10 cellular contexts compared by ENCODE assay signal in genomic region chr7:36289833-36290661, GRCh38.
DNase-seq lines count a peak whose midpoint lies in the region; ATAC-seq, FAIRE-seq and TF ChIP-seq lines count a peak whose summit lies in the region.
"Had no signal": no experiment of that assay in that cellular context is flagged by ENCODE, and none has a peak within 500 bp of the region (broad histone marks: within the 10 kb centered on the region; RNA-seq: fewer than 3 reads in every experiment).

No MANE protein-coding gene starts in this region.

- H4K20me1 ChIP-seq in astrocyte (ENCODE audit: insufficient read depth, low read length) = no peaks in the 10 kb centered on the region

- ATAC-seq in HG03342 (IDR thresholded peaks at IDR 0.05; ENCODE audit: unreplicated experiment) = peak; percentile 41
- ATAC-seq in lower lobe of right lung = peak; percentile 67 to 70
- ATAC-seq in upper lobe of right lung = peak; percentile 63
- no peak for ATAC-seq in GM19328 (IDR thresholded peaks at IDR 0.05; ENCODE audit: unreplicated experiment)
- ATAC-seq in sciatic nerve = no peak

- peaks cover 4% of the 10 kb centered on the region for H3K36me3 Mint-ChIP-seq in astrocyte (ENCODE audit: low read depth, unreplicated experiment)

- TF ChIP-seq CTCF in astrocyte (IDR thresholded peaks at IDR 0.05; ENCODE audit: insufficient read depth, low read depth, low read length) (no peak), lower lobe of right lung (IDR thresholded peaks at IDR 0.05) (no peak), upper lobe of right lung (IDR thresholded peaks at IDR 0.05) (no peak), thyroid gland (IDR thresholded peaks at IDR 0.05) (no peak)

- intact Hi-C loops in lower lobe of right lung (cut with DNase I) = loop anchor here (5.0 kb wide), 1 partner anchor 303 kb away; no protein-coding TSS in a partner anchor
- intact Hi-C loops in upper lobe of right lung (cut with DNase I) = no loop called here
- intact Hi-C loops in thyroid gland (cut with DNase I) = loop anchor here (2.0 kb wide), 1 partner anchor 305 kb away; no protein-coding TSS in a partner anchor
- intact Hi-C loops in sciatic nerve (cut with DNase I) = loop anchor here (5.0 kb wide), 1 partner anchor 308 kb away; no protein-coding TSS in a partner anchor

- no peak overlapping the region for H3K27ac Mint-ChIP-seq in astrocyte (ENCODE audit: unreplicated experiment)

- H3K27ac ChIP-seq in astrocyte (ENCODE audit: low read depth, low read length) = no peak overlapping the region
- no peak overlapping the region for H3K27ac ChIP-seq in lower lobe of right lung
- no peak overlapping the region for H3K27ac ChIP-seq in upper lobe of right lung
- no peak overlapping the region for H3K27ac ChIP-seq in thyroid gland
- H3K27ac ChIP-seq: KMS-11, parathyroid adenoma had no signal

- peaks cover 25% of the 10 kb centered on the region for H3K4me1 Mint-ChIP-seq in astrocyte (ENCODE audit: low read depth, unreplicated experiment)

- H3K9me3 ChIP-seq in astrocyte (ENCODE audit: insufficient read depth, low read depth, low read length) (no peaks in the 10 kb centered on the region), lower lobe of right lung (no peaks in the 10 kb centered on the region), upper lobe of right lung (no peaks in the 10 kb centered on the region), thyroid gland (no peaks in the 10 kb centered on the region)

- no peak for TF ChIP-seq POLR2A in thyroid gland (IDR thresholded peaks at IDR 0.05)

- H3K4me1 ChIP-seq in astrocyte (ENCODE audit: insufficient read depth, low read length) = peaks cover 19% of the 10 kb centered on the region
- H3K4me1 ChIP-seq in lower lobe of right lung = peaks cover 49% of the 10 kb centered on the region
- H3K4me1 ChIP-seq in upper lobe of right lung = peaks cover 35% of the 10 kb centered on the region
- H3K4me1 ChIP-seq in thyroid gland = peaks cover 0 to 15% of the 10 kb centered on the region in 2 donors

- H3K4me2 ChIP-seq in astrocyte (ENCODE audit: low read length) = no peak overlapping the region
- H3K4me2 ChIP-seq: KMS-11 had no signal

- no peak for FAIRE-seq in astrocyte (lab: Jason Lieb, UNC)
- FAIRE-seq: G401.6 had no signal

- DNase-seq in astrocyte (ENCODE audit: low read depth) (peak; percentile 30), lower lobe of right lung (no peak), upper lobe of right lung (no peak), thyroid gland (no peak), sciatic nerve (ENCODE audit: low spot score) (no peak)

- H3K4me3 Mint-ChIP-seq in astrocyte (ENCODE audit: unreplicated experiment) = no peak overlapping the region

- H3K36me3 ChIP-seq in astrocyte (ENCODE audit: insufficient read depth, low read length) (no peaks in the 10 kb centered on the region), lower lobe of right lung (no peaks in the 10 kb centered on the region), upper lobe of right lung (no peaks in the 10 kb centered on the region), thyroid gland (no peaks in the 10 kb centered on the region)

- H3K4me3 ChIP-seq in astrocyte (ENCODE audit: insufficient read depth, low read depth, low read length) = no peak overlapping the region
- no peak overlapping the region for H3K4me3 ChIP-seq in lower lobe of right lung
- H3K4me3 ChIP-seq in upper lobe of right lung = no peak overlapping the region
- no peak overlapping the region for H3K4me3 ChIP-seq in thyroid gland (replicated peaks in 1 of 3)

- H3K27me3 Mint-ChIP-seq in astrocyte (ENCODE audit: low read depth, unreplicated experiment) = no peaks in the 10 kb centered on the region

- no peak overlapping the region for H3K9ac ChIP-seq in astrocyte (ENCODE audit: low read length)
- H3K9ac ChIP-seq: KMS-11, parathyroid adenoma had no signal

- H3K79me2 ChIP-seq in astrocyte (ENCODE audit: insufficient read depth, low read length) = no peaks in the 10 kb centered on the region
- H3K79me2 ChIP-seq: parathyroid adenoma had no signal

- H3K27me3 ChIP-seq in astrocyte (ENCODE audit: insufficient read depth, low read length) = no peaks in the 10 kb centered on the region
- H3K27me3 ChIP-seq in lower lobe of right lung (ENCODE audit: low read depth) = no peaks in the 10 kb centered on the region
- no peaks in the 10 kb centered on the region for H3K27me3 ChIP-seq in upper lobe of right lung
- no peaks in the 10 kb centered on the region for H3K27me3 ChIP-seq in thyroid gland

- H3K9me3 Mint-ChIP-seq in astrocyte (ENCODE audit: unreplicated experiment) = no peaks in the 10 kb centered on the region

- 90 to 91% methylated on average over 7 of the region's 7 CpGs for WGBS in thyroid gland, 2 donors

- H2AFZ ChIP-seq in astrocyte (ENCODE audit: low read depth, low read length) = no peak overlapping the region
- H2AFZ ChIP-seq: parathyroid adenoma had no signal

Comparison
In these comparisons a context has a peak if more than half of its experiments do, and no peak if none do; other contexts are left out.
1. ATAC-seq: peak in HG03342 (single experiment), lower lobe of right lung (2 of 2) and upper lobe of right lung (single experiment); none in GM19328 (single experiment) and sciatic nerve (single experiment).